Comparison of ENCODE assay signal across 8 cellular contexts in the genomic region with DNA sequence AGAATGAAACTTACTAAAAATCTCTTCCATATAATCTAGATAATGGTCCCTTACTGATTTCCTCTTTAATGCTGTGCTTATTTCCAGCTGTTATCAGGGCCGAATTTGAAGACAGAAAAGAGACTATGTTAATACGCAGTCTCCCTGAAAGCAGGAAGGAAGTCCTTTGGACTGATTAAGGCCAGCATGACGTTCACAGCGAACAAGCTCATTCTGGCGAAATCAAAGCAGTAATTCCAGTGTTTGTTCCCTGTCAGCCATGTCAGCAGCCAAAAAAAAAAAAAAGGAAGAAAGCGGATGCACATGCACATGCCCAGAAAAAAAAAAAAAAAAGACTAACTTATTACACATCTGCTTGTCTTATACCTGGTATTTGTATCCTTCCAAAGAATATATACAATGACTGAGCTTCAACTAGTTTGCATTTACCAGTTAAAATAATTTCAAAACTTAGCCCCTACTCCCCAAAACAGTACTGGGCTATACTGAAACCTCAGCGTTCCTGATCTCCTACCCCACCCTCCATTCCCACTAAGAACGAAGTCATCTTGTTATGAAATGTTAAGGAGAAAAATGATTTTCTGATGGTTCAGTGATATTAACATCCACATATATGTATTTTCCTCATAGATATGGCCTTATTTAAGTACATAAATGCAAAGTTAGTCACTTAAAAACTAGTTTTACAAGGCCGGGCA. TPM values are rescaled to one million over a fixed set of nuclear protein-coding genes. Genes with fewer than 3 reads are reported as not detected.
DNase-seq lines count a peak whose midpoint lies in the region; ATAC-seq and TF ChIP-seq lines count a peak whose summit lies in the region.

No MANE protein-coding gene starts in this region.

- H3K36me3 Mint-ChIP-seq in dendritic cell treated with granulocyte-macrophage colony-stimulating factor and Interleukin-4, amounts not matched to agents 40 ng/mL and 50 ng/mL, for 4 days (ENCODE audit: low read depth) = peaks cover 17% of the 10 kb centered on the region
- peaks cover 39% of the 10 kb centered on the region for H3K36me3 Mint-ChIP-seq in WTC11

- H3K4me3 ChIP-seq in right lobe of liver = no peak overlapping the region
- H3K4me3 ChIP-seq in subcutaneous abdominal adipose tissue (ENCODE audit: low read depth in 1 of 5, low read length in 5 of 5) = peak overlapping the region; percentile 37 to 56 (median 42)

- WGBS in right lobe of liver (ENCODE audit: insufficient coverage, low coverage, low lambda C conversion rate, missing lambda C conversion rate) = 40% methylated on average over 9 of the region's 9 CpGs

- H3K4me1 Mint-ChIP-seq in dendritic cell treated with granulocyte-macrophage colony-stimulating factor and Interleukin-4, amounts not matched to agents 40 ng/mL and 50 ng/mL, for 4 days (ENCODE audit: low read depth) = peaks cover 17% of the 10 kb centered on the region
- H3K4me1 Mint-ChIP-seq in WTC11 = no peaks in the 10 kb centered on the region

- POLR2A ChIA-PET in RWPE1 (lab: Yijun Ruan, JAX; ENCODE audit: low non-redundant PET) = no interaction called here
- POLR2A ChIA-PET in WTC11 (lab: Charles Lee) = interaction anchor here (0.6 kb wide), 1 partner anchor 1442 kb away, joined by 4 read pairs; no protein-coding TSS in a partner anchor

- H3K4me1 ChIP-seq in right lobe of liver (no peaks in the 10 kb centered on the region), subcutaneous abdominal adipose tissue (ENCODE audit: control insufficient read depth in 5 of 5, insufficient read depth in 5 of 5, low read length in 5 of 5) (peaks cover 0 to 13% (median 12%) of the 10 kb centered on the region in 5 donors)

- peak overlapping the region; percentile 9 to 64 (median 54) for H3K9ac ChIP-seq in subcutaneous abdominal adipose tissue (ENCODE audit: low read length in 5 of 5)

- no peak for TF ChIP-seq POLR2A in right lobe of liver (IDR thresholded peaks at IDR 0.05)

- H3K36me3 ChIP-seq in right lobe of liver (no peaks in the 10 kb centered on the region), subcutaneous abdominal adipose tissue (ENCODE audit: control insufficient read depth in 5 of 5, insufficient read depth in 5 of 5, low read length in 5 of 5) (peaks cover 0 to 10% (median 6%) of the 10 kb centered on the region in 5 donors)

- DNase-seq in NCI-H2081 treated with DMSO at 0.1 percent for 48 hours (lab: John Stamatoyannopoulos, UW) (peak; percentile 17), right lobe of liver (no peak), NCI-H510A treated with DMSO at 0.1 percent for 48 hours (lab: John Stamatoyannopoulos, UW) (no peak), RWPE1 (ENCODE audit: low spot score) (no peak), WTC11 (ENCODE audit: low spot score) (no peak), T-helper 2 cell (no peak)

- no peaks in the 10 kb centered on the region for H3K9me3 ChIP-seq in right lobe of liver
- H3K9me3 ChIP-seq in subcutaneous abdominal adipose tissue (ENCODE audit: control insufficient read depth in 5 of 5, low read length in 5 of 5) = no peaks in the 10 kb centered on the region

- intact Hi-C loops in dendritic cell treated with granulocyte-macrophage colony-stimulating factor and Interleukin-4, amounts not matched to agents 40 ng/mL and 50 ng/mL, for 4 days (cut with micrococcal nuclease) = no loop called here
- intact Hi-C loops in right lobe of liver (cut with DNase I) = no loop called here

- H3K27ac Mint-ChIP-seq in dendritic cell treated with granulocyte-macrophage colony-stimulating factor and Interleukin-4, amounts not matched to agents 40 ng/mL and 50 ng/mL, for 4 days = peak overlapping the region; percentile 85
- H3K27ac Mint-ChIP-seq in WTC11 = no peak overlapping the region

- H3K27me3 ChIP-seq in right lobe of liver (no peaks in the 10 kb centered on the region), subcutaneous abdominal adipose tissue (ENCODE audit: control insufficient read depth in 5 of 5, insufficient read depth in 4 of 5, low read length in 5 of 5) (no peaks in the 10 kb centered on the region)

- H3K27me3 Mint-ChIP-seq in dendritic cell treated with granulocyte-macrophage colony-stimulating factor and Interleukin-4, amounts not matched to agents 40 ng/mL and 50 ng/mL, for 4 days = no peaks in the 10 kb centered on the region
- no peaks in the 10 kb centered on the region for H3K27me3 Mint-ChIP-seq in WTC11 (ENCODE audit: low read depth)

- CTCF ChIA-PET in RWPE1 (lab: Yijun Ruan, JAX) = interaction anchor here (0.6 to 0.7 kb wide), 2 partner anchors 552 to 1070 kb away, joined by 4 read pairs; no protein-coding TSS in a partner anchor
- CTCF ChIA-PET in WTC11 (lab: Charles Lee) = no interaction called here

- H3K4me3 Mint-ChIP-seq in dendritic cell treated with granulocyte-macrophage colony-stimulating factor and Interleukin-4, amounts not matched to agents 40 ng/mL and 50 ng/mL, for 4 days = peak overlapping the region; percentile 50
- H3K4me3 Mint-ChIP-seq in WTC11 = no peak overlapping the region

- H3K27ac ChIP-seq in right lobe of liver (peak overlapping the region; percentile 48 to 75 (median 62)), subcutaneous abdominal adipose tissue (ENCODE audit: low read depth, low read length) (peak overlapping the region; percentile 74), RWPE1 (no peak overlapping the region)

- no peak for TF ChIP-seq CTCF in right lobe of liver (IDR thresholded peaks at IDR 0.05)
- TF ChIP-seq CTCF in RWPE1 (conservative IDR thresholded peaks at IDR 0.05; ENCODE audit: low read depth) = no peak
- no peak for TF ChIP-seq CTCF in WTC11 (IDR thresholded peaks at IDR 0.05)

- H3K9me3 Mint-ChIP-seq in dendritic cell treated with granulocyte-macrophage colony-stimulating factor and Interleukin-4, amounts not matched to agents 40 ng/mL and 50 ng/mL, for 4 days = peaks cover 9% of the 10 kb centered on the region
- H3K9me3 Mint-ChIP-seq in WTC11 = peaks cover 17% of the 10 kb centered on the region

- ATAC-seq in right lobe of liver = peak; percentile 71 to 95 (median 85)
- no peak for ATAC-seq in WTC11

TF ChIP-seq in WTC11, 78 proteins besides CTCF, POLR2A, EP300 and RAD21:
- TF ChIP-seq SP1 (CRISPR knock-in tag; conservative IDR thresholded peaks at IDR 0.05) = no peak
- TF ChIP-seq SMAD3 (CRISPR knock-in tag; IDR thresholded peaks at IDR 0.05; ENCODE audit: borderline replicate concordance) = no peak
- no peak for TF ChIP-seq ZBTB43 (CRISPR knock-in tag; IDR thresholded peaks at IDR 0.05)
- no peak for TF ChIP-seq MYBL2 (CRISPR knock-in tag; IDR thresholded peaks at IDR 0.05)
- no peak for TF ChIP-seq ATF1 (CRISPR knock-in tag; IDR thresholded peaks at IDR 0.05)
- no peak for TF ChIP-seq GRHL2 (CRISPR knock-in tag; IDR thresholded peaks at IDR 0.05; ENCODE audit: insufficient replicate concordance, severe bottlenecking)
- no peak for TF ChIP-seq MLX (CRISPR knock-in tag; IDR thresholded peaks at IDR 0.05)
- TF ChIP-seq KAT7 (CRISPR knock-in tag; IDR thresholded peaks at IDR 0.05; ENCODE audit: borderline replicate concordance) = no peak
TF ChIP-seq in WTC11: peak in this region for 0.

RNA-seq across cellular contexts. Expression of gene ANAPC16, which starts 29.0 kb away (rescaled TPM):
- 10 to 100 TPM; 38.6 to 79.2 (median 51.3) TPM for total RNA-seq in right lobe of liver
- total RNA-seq in WTC11 (2021) = 52.3 to 72.4 TPM (median 72.3 TPM) in 3 replicates

RNA-seq across cellular contexts. Expression of gene ASCC1, which starts 29.3 kb away (rescaled TPM):
- 10 to 100 TPM; 12.0 to 26.5 (median 14.5) TPM for total RNA-seq in right lobe of liver
- 30.4 to 38.7 TPM (median 32.5 TPM) in 3 replicates for total RNA-seq in WTC11 (2021)

Comparison
In these comparisons a context has a peak if more than half of its experiments do, and no peak if none do; other contexts are left out.
1. H3K4me3 ChIP-seq: peak in subcutaneous abdominal adipose tissue (5 of 5); none in right lobe of liver (0 of 3).